In genomic region chr2:219638948-219639341, GRCh38 we compare ENCODE assay signal across 23 cellular contexts. TPM values are rescaled to one million over a fixed set of nuclear protein-coding genes. Genes with fewer than 3 reads are reported as not detected.
DNase-seq lines count a peak whose midpoint lies in the region; ATAC-seq, FAIRE-seq and TF ChIP-seq lines count a peak whose summit lies in the region.
"Had no signal": no experiment of that assay in that cellular context is flagged by ENCODE, and none has a peak within 500 bp of the region (broad histone marks: within the 10 kb centered on the region; RNA-seq: fewer than 3 reads in every experiment).

No MANE protein-coding gene starts in this region.

- H3K4me3 ChIP-seq in astrocyte (ENCODE audit: insufficient read depth, low read depth, low read length), result no peak overlapping the region
- H3K4me3 ChIP-seq in WERI-Rb-1 (ENCODE audit: low read depth, low read length), result no peak overlapping the region
- H3K4me3 ChIP-seq: dorsolateral prefrontal cortex, esophagus muscularis mucosa had no signal

- no peak overlapping the region for H3K27ac Mint-ChIP-seq in astrocyte (ENCODE audit: unreplicated experiment)
- H3K27ac Mint-ChIP-seq: activated CD4-positive, alpha-beta memory T cell treated with anti-CD3 and anti-CD28 coated beads, Interleukin-2, amount 10 ng/mL, durations not matched to agents 7 days and 5 days; activated naive CD8-positive, alpha-beta T cell had no signal

- peaks cover 7% of the 10 kb centered on the region for H3K27me3 Mint-ChIP-seq in astrocyte (ENCODE audit: low read depth, unreplicated experiment)

- peaks cover 5% of the 10 kb centered on the region for H3K4me1 ChIP-seq in astrocyte (ENCODE audit: insufficient read depth, low read length)

- no peak overlapping the region for H2AFZ ChIP-seq in astrocyte (ENCODE audit: low read depth, low read length)

- ATAC-seq in left lobe of liver, result no peak
- ATAC-seq in GM19455 (IDR thresholded peaks at IDR 0.05; ENCODE audit: unreplicated experiment), result no peak
- ATAC-seq: sciatic nerve had no signal

- H3K27ac ChIP-seq in astrocyte (ENCODE audit: low read depth, low read length) (no peak overlapping the region), WERI-Rb-1 (no peak overlapping the region)
- H3K27ac ChIP-seq: esophagus muscularis mucosa, RWPE1 had no signal

- DNase-seq in AG08395 (ENCODE audit: low spot score) (peak; percentile 77), GM10266 (ENCODE audit: extremely low spot score) (peak; percentile 4), astrocyte (ENCODE audit: low read depth) (no peak), left lobe of liver (ENCODE audit: low spot score) (peak; percentile 32), HPDE6-E6E7 (ENCODE audit: extremely low spot score) (no peak), globus pallidus (ENCODE audit: low spot score) (no peak), WERI-Rb-1 (no peak)
- DNase-seq: activated CD4-positive, alpha-beta memory T cell treated with anti-CD3 and anti-CD28 coated beads, Interleukin-2, amount 10 ng/mL, durations not matched to agents 7 days and 5 days; activated T-cell treated with anti-CD3 and anti-CD28 coated beads, Interleukin-2, amount 50 U/mL, for 48 hours; GOT3; hypothalamus; KBM-7; midbrain; NCI-H1417; NCI-H2171; T-helper 1 cell had no signal

- peak overlapping the region; percentile 28 for H3K4me3 Mint-ChIP-seq in astrocyte (ENCODE audit: unreplicated experiment)
- H3K4me3 Mint-ChIP-seq: activated CD4-positive, alpha-beta memory T cell treated with anti-CD3 and anti-CD28 coated beads, Interleukin-2, amount 10 ng/mL, durations not matched to agents 7 days and 5 days; activated naive CD8-positive, alpha-beta T cell; brain had no signal

- peaks cover 21% of the 10 kb centered on the region for H3K36me3 Mint-ChIP-seq in astrocyte (ENCODE audit: low read depth, unreplicated experiment)
- H3K36me3 Mint-ChIP-seq: activated naive CD8-positive, alpha-beta T cell had no signal

- H3K9me3 Mint-ChIP-seq in astrocyte (ENCODE audit: unreplicated experiment), result no peaks in the 10 kb centered on the region
- H3K9me3 Mint-ChIP-seq: activated CD4-positive, alpha-beta memory T cell treated with anti-CD3 and anti-CD28 coated beads, Interleukin-2, amount 10 ng/mL, durations not matched to agents 7 days and 5 days had no signal

- H3K36me3 ChIP-seq in astrocyte (ENCODE audit: insufficient read depth, low read length) (peaks cover 4% of the 10 kb centered on the region), WERI-Rb-1 (peaks cover 3% of the 10 kb centered on the region; the same call in 1 of the 2 replicates)

- H3K79me2 ChIP-seq in astrocyte (ENCODE audit: insufficient read depth, low read length), result no peaks in the 10 kb centered on the region

- TF ChIP-seq CTCF in GM10266 (IDR thresholded peaks at IDR 0.05; ENCODE audit: control insufficient read depth, insufficient read depth, low read depth, missing control alignments) (no peak), astrocyte (IDR thresholded peaks at IDR 0.05; ENCODE audit: insufficient read depth, low read depth, low read length) (no peak), WERI-Rb-1 (IDR thresholded peaks at IDR 0.05; ENCODE audit: low read depth, low read length) (no peak)

- H3K9ac ChIP-seq in astrocyte (ENCODE audit: low read length), result no peak overlapping the region

- H4K20me1 ChIP-seq in astrocyte (ENCODE audit: insufficient read depth, low read length), result no peaks in the 10 kb centered on the region

- H3K27me3 ChIP-seq in astrocyte (ENCODE audit: insufficient read depth, low read length) (no peaks in the 10 kb centered on the region), WERI-Rb-1 (ENCODE audit: insufficient read depth, low read depth, severe bottlenecking) (no peaks in the 10 kb centered on the region)
- H3K27me3 ChIP-seq: dorsolateral prefrontal cortex, esophagus muscularis mucosa had no signal

- no peak for FAIRE-seq in astrocyte (lab: Jason Lieb, UNC)

- H3K4me1 Mint-ChIP-seq in astrocyte (ENCODE audit: low read depth, unreplicated experiment), result peaks cover 3% of the 10 kb centered on the region

- H3K9me3 ChIP-seq in astrocyte (ENCODE audit: insufficient read depth, low read depth, low read length) (no peaks in the 10 kb centered on the region), WERI-Rb-1 (ENCODE audit: severe bottlenecking) (no peaks in the 10 kb centered on the region)
- H3K9me3 ChIP-seq: esophagus muscularis mucosa had no signal

- H3K4me2 ChIP-seq in astrocyte (ENCODE audit: low read length), result no peak overlapping the region

RNA-seq across cellular contexts. Expression of gene SLC4A3, which starts 11.5 kb away (rescaled TPM):
- total RNA-seq in astrocyte, result 10.9 and 11.2 TPM in 2 replicates
- total RNA-seq in left lobe of liver, result 0.20 TPM
- total RNA-seq: activated CD4-positive, alpha-beta memory T cell treated with anti-CD3 and anti-CD28 coated beads, Interleukin-2, amount 10 ng/mL, durations not matched to agents 7 days and 5 days had no signal

RNA-seq across cellular contexts. Expression of gene STK11IP, which starts 41.3 kb away (rescaled TPM):
- total RNA-seq in astrocyte, result 24.9 TPM in 2 replicates
- 7.7 TPM for total RNA-seq in left lobe of liver

Comparison
In these comparisons a context has a peak if more than half of its experiments do, and no peak if none do; other contexts are left out.
1. DNase-seq: peak in AG08395 (single experiment), GM10266 (single experiment) and left lobe of liver (single experiment); none in astrocyte (single experiment), HPDE6-E6E7 (single experiment), globus pallidus (single experiment) and WERI-Rb-1 (single experiment).